In the genomic region with DNA sequence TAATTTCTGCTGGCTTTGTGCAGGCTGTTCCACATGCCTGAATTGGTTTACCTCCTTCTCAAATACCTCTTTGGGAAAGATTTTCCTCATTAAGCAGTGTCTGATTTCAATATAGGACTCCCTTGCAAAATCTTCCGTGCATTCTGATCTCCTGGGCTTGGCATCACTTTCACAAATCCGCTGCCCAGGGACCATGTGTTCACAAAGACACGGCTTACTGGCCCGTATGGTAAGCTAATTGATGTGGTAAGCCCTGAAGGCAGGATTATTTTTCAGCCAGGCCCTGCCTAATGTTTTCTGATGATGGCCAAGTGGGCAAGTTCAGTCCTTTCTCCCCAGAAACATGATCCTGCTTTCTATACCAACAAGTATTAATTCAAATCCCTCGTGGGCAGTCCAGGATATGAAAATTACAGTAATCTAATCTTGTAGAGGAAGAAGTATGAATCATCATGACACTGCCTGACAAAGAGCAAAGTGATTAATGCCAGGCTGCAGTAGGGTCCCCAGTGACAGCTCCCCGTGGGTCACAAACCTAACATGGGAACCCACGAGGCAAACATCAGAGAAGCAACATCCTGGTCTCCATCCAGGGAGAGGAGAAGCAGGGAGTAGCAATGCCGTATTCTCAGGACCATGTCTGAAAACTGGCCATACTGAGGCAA, we compare ENCODE assay signal across 10 cellular contexts. TPM values are rescaled to one million over a fixed set of nuclear protein-coding genes. Genes with fewer than 3 reads are reported as not detected.
DNase-seq lines count a peak whose midpoint lies in the region; ATAC-seq and TF ChIP-seq lines count a peak whose summit lies in the region.
"Had no signal": no experiment of that assay in that cellular context is flagged by ENCODE, and none has a peak within 500 bp of the region (broad histone marks: within the 10 kb centered on the region; RNA-seq: fewer than 3 reads in every experiment).

No MANE protein-coding gene starts in this region.

- H3K4me1 ChIP-seq in H9 (ENCODE audit: insufficient read depth, low read length), result peaks cover 7% of the 10 kb centered on the region; the same call in 1 of the 2 replicates

- no peak overlapping the region for H4K8ac ChIP-seq in H9 (replicated peaks; ENCODE audit: insufficient read length, low read depth, low read length)

- H3K23ac ChIP-seq in H9 (ENCODE audit: insufficient read length, low read depth, low read length), result no peak overlapping the region

- no peak overlapping the region for H2BK12ac ChIP-seq in H9 (ENCODE audit: insufficient read length, low read depth, low read length)

- no peaks in the 10 kb centered on the region for H3K23me2 ChIP-seq in H9 (ENCODE audit: insufficient read length, low read depth, low read length, poor library complexity, severe bottlenecking)

- peak overlapping the region; percentile 22 for H3K4me3 Mint-ChIP-seq in T-helper 2 cell treated with Interferon-gamma antibody and Interleukin-4, amounts not matched to agents 5 μg/mL and 100 μg/mL, for 36 hours
- H3K4me3 Mint-ChIP-seq in H9, result no peak overlapping the region
- H3K4me3 Mint-ChIP-seq: T-helper 1 cell treated with Interleukin-12 subunit alpha and Interleukin-12 subunit beta and Interleukin-4 antibody, amounts not matched to agents 30 μg/mL and 1 μg/mL, for 36 hours had no signal

- H2BK120ac ChIP-seq in H9 (ENCODE audit: low read depth, low read length, poor library complexity, severe bottlenecking), result no peak overlapping the region

- no peak overlapping the region for H2BK20ac ChIP-seq in H9 (ENCODE audit: low read depth, low read length, poor library complexity, severe bottlenecking)

- peaks cover 1% of the 10 kb centered on the region for H3K27me3 Mint-ChIP-seq in T-helper 2 cell treated with Interferon-gamma antibody and Interleukin-4, amounts not matched to agents 5 μg/mL and 100 μg/mL, for 36 hours (ENCODE audit: low read depth)
- H3K27me3 Mint-ChIP-seq in H9 (ENCODE audit: low read depth), result peaks cover 2% of the 10 kb centered on the region; the same call in 1 of the 2 replicates

- H3K9me3 Mint-ChIP-seq in T-helper 2 cell treated with Interferon-gamma antibody and Interleukin-4, amounts not matched to agents 5 μg/mL and 100 μg/mL, for 36 hours, result no peaks in the 10 kb centered on the region
- no peaks in the 10 kb centered on the region for H3K9me3 Mint-ChIP-seq in H9
- H3K9me3 Mint-ChIP-seq: T-helper 1 cell treated with Interleukin-12 subunit alpha and Interleukin-12 subunit beta and Interleukin-4 antibody, amounts not matched to agents 30 μg/mL and 1 μg/mL, for 36 hours had no signal

- H3K27ac Mint-ChIP-seq in T-helper 2 cell treated with Interferon-gamma antibody and Interleukin-4, amounts not matched to agents 5 μg/mL and 100 μg/mL, for 36 hours, result peak overlapping the region; percentile 15
- H3K27ac Mint-ChIP-seq in H9, result 0 out of 7 replicates have a peak overlapping the region, but pooled peaks of 1 of the 3 experiments have one; percentile 6
- H3K27ac Mint-ChIP-seq: T-helper 1 cell treated with Interleukin-12 subunit alpha and Interleukin-12 subunit beta and Interleukin-4 antibody, amounts not matched to agents 30 μg/mL and 1 μg/mL, for 36 hours had no signal

- ATAC-seq in GM19328 (IDR thresholded peaks at IDR 0.05; ENCODE audit: unreplicated experiment) (no peak), HG02642 (IDR thresholded peaks at IDR 0.05; ENCODE audit: poor library complexity, unreplicated experiment) (no peak)

- no peak overlapping the region for H3T11ph ChIP-seq in H9 (ENCODE audit: low read length)

- no peaks in the 10 kb centered on the region for H3K36me3 Mint-ChIP-seq in T-helper 2 cell treated with Interferon-gamma antibody and Interleukin-4, amounts not matched to agents 5 μg/mL and 100 μg/mL, for 36 hours (ENCODE audit: low read depth)
- peaks cover 0 to 3% (median 0%) of the 10 kb centered on the region in 3 experiments; a peak in 1 of 7 replicates for H3K36me3 Mint-ChIP-seq in H9 (ENCODE audit: insufficient read depth in 1 of 3, low read depth in 3 of 3)

- H3K79me2 ChIP-seq in H9 (ENCODE audit: insufficient read depth, low read length), result no peaks in the 10 kb centered on the region

- no peak overlapping the region for H3K9ac ChIP-seq in H9 (ENCODE audit: extremely low read depth, insufficient read length, low read length)

- H2BK15ac ChIP-seq in H9 (ENCODE audit: low read depth, low read length), result no peak overlapping the region

- no peaks in the 10 kb centered on the region for H3K27me3 ChIP-seq in H9 (ENCODE audit: insufficient read depth, low read length)

- H3K18ac ChIP-seq in H9 (ENCODE audit: insufficient read length, low read depth, low read length), result no peak overlapping the region

- no peak overlapping the region for H3K4ac ChIP-seq in H9 (ENCODE audit: low read depth, low read length)

- H4K5ac ChIP-seq in H9 (ENCODE audit: insufficient read length, low read depth, low read length), result no peak overlapping the region

- no CpG with 5 or more reads among the region's 8 CpGs for WGBS in H9 (ENCODE audit: extremely low coverage, insufficient read length, low lambda C conversion rate)

- no peaks in the 10 kb centered on the region for H3K9me3 ChIP-seq in H9 (ENCODE audit: control insufficient read depth, low read depth, low read length)

- TF ChIP-seq CTCF in fibroblast of mammary gland (conservative IDR thresholded peaks at IDR 0.05; ENCODE audit: control insufficient read depth, insufficient read depth, low read depth, low read length) (no peak), H9 (conservative IDR thresholded peaks at IDR 0.05) (no peak)

- no peak overlapping the region for H2AFZ ChIP-seq in H9 (ENCODE audit: low read length)

- H3K27ac ChIP-seq in H9 (ENCODE audit: insufficient read length, low read depth, low read length), result no peak overlapping the region
- H3K27ac ChIP-seq: C4-2B had no signal

- H3K14ac ChIP-seq in H9 (ENCODE audit: insufficient read depth, low read length), result no peak overlapping the region

- H2BK5ac ChIP-seq in H9 (ENCODE audit: insufficient read length, low read length), result no peak overlapping the region

- no peak overlapping the region for H4K91ac ChIP-seq in H9 (ENCODE audit: insufficient read length, low read depth, low read length)

- H3K4me1 Mint-ChIP-seq in T-helper 2 cell treated with Interferon-gamma antibody and Interleukin-4, amounts not matched to agents 5 μg/mL and 100 μg/mL, for 36 hours (ENCODE audit: low read depth), result peaks cover 37% of the 10 kb centered on the region
- H3K4me1 Mint-ChIP-seq in H9, result peaks cover 45 to 51% of the 10 kb centered on the region in 2 experiments

- H3K56ac ChIP-seq in H9 (ENCODE audit: insufficient read length, low read depth, low read length), result no peak overlapping the region

- no peak overlapping the region for H2AK5ac ChIP-seq in H9 (ENCODE audit: insufficient read length, low read length)

- no peak overlapping the region for H3K4me2 ChIP-seq in H9 (ENCODE audit: insufficient read depth, insufficient read length, low read length)

- H3K79me1 ChIP-seq in H9 (ENCODE audit: insufficient read depth, low read depth, low read length, poor library complexity, severe bottlenecking), result no peaks in the 10 kb centered on the region

- DNase-seq in T-helper 2 cell treated with Interferon-gamma antibody and Interleukin-4, amounts not matched to agents 5 μg/mL and 100 μg/mL, for 36 hours (ENCODE audit: low spot score), result no peak
- DNase-seq in T-helper 2 cell (no peak), SK-N-DZ (ENCODE audit: low spot score) (peak; percentile 72), fibroblast of mammary gland (ENCODE audit: low read depth) (peak; percentile 92), H9 (no peak)
- peak; percentile 10 for DNase-seq in stimulated activated CD4-positive, alpha-beta T cell treated with anti-CD3 and anti-CD28 coated beads, Interleukin-4, amount 100 ng/mL, for 1 hour

- H3K4me3 ChIP-seq in fibroblast of mammary gland (ENCODE audit: control insufficient read depth, low read depth, low read length), result peak overlapping the region; percentile 36

- H4K20me1 ChIP-seq in H9 (ENCODE audit: control insufficient read depth, insufficient read depth, insufficient read length), result no peaks in the 10 kb centered on the region

RNA-seq across cellular contexts. Expression of a gene that starts 11.6 kb away (rescaled TPM):
- polyA plus RNA-seq in SK-N-DZ (2014; cell fraction: cytosol; rRNA removed), result 5.2 and 14.2 TPM in 2 replicates
- polyA plus RNA-seq in SK-N-DZ (2014; cell fraction: nucleus; rRNA removed), result 7.2 and 14.2 TPM in 2 replicates
- 13.1 and 15.3 TPM in 2 replicates for total RNA-seq in H9 (2021)

Comparison
In these comparisons a context has a peak if more than half of its experiments do, and no peak if none do; other contexts are left out.
1. DNase-seq: peak in SK-N-DZ (single experiment), fibroblast of mammary gland (single experiment) and stimulated activated CD4-positive, alpha-beta T cell treated with anti-CD3 and anti-CD28 coated beads, Interleukin-4, amount 100 ng/mL, for 1 hour (single experiment); none in T-helper 2 cell treated with Interferon-gamma antibody and Interleukin-4, amounts not matched to agents 5 μg/mL and 100 μg/mL, for 36 hours (single experiment), T-helper 2 cell (0 of 5) and H9 (single experiment).